Comparison of ENCODE assay signal across 19 cellular contexts in genomic region chr17:36088559-36089376, GRCh38. TPM values are rescaled to one million over a fixed set of nuclear protein-coding genes. Genes with fewer than 3 reads are reported as not detected.
A peak's percentile ranks its signal among the peaks of the same experiment; 100 is the strongest.
DNase-seq lines count a peak whose midpoint lies in the region; ATAC-seq, FAIRE-seq and TF ChIP-seq lines count a peak whose summit lies in the region.
"Had no signal": no experiment of that assay in that cellular context is flagged by ENCODE, and none has a peak within 500 bp of the region (broad histone marks: within the 10 kb centered on the region; RNA-seq: fewer than 3 reads in every experiment).

No MANE protein-coding gene starts in this region.

- peak overlapping the region; percentile 86 for H3K4me3 Mint-ChIP-seq in activated B cell treated with CpG ODN at 0.5 μM for 24 hours
- H3K4me3 Mint-ChIP-seq in memory B cell: no peak overlapping the region

- H3K9me3 ChIP-seq in kidney (ENCODE audit: control insufficient read depth in 1 of 2, low read length in 2 of 2): no peaks in the 10 kb centered on the region
- H3K9me3 ChIP-seq: adrenal gland, esophagus squamous epithelium, heart right ventricle, transverse colon had no signal

- H3K9me3 Mint-ChIP-seq in activated B cell treated with CpG ODN at 0.5 μM for 24 hours: no peaks in the 10 kb centered on the region
- no peaks in the 10 kb centered on the region for H3K9me3 Mint-ChIP-seq in memory B cell
- H3K9me3 Mint-ChIP-seq: CD4-positive, alpha-beta memory T cell had no signal

- H3K27ac ChIP-seq in kidney (ENCODE audit: low read depth in 2 of 2, low read length in 2 of 2): no peak overlapping the region

- H3K36me3 Mint-ChIP-seq in activated B cell treated with CpG ODN at 0.5 μM for 24 hours (ENCODE audit: low read depth): peaks cover 9% of the 10 kb centered on the region
- no peaks in the 10 kb centered on the region for H3K36me3 Mint-ChIP-seq in memory B cell
- H3K36me3 Mint-ChIP-seq: CD4-positive, alpha-beta memory T cell had no signal

- H3K27ac Mint-ChIP-seq in activated B cell treated with CpG ODN at 0.5 μM for 24 hours (peak overlapping the region; percentile 96), memory B cell (peak overlapping the region; percentile 15)

- H3K4me1 ChIP-seq in kidney (ENCODE audit: control insufficient read depth in 1 of 2, insufficient read depth in 1 of 2, low read depth in 1 of 2, low read length in 2 of 2): no peaks in the 10 kb centered on the region
- H3K4me1 ChIP-seq: transverse colon had no signal

- CTCF ChIA-PET in activated B cell treated with CpG ODN at 0.5 μM for 24 hours (lab: Charles Lee): interaction anchor here (2.1 to 3.4 kb wide), 3 partner anchors 16 to 113 kb away, joined by 9 to 17 read pairs (median 13); no protein-coding TSS in a partner anchor

- intact Hi-C loops in activated B cell treated with CpG ODN at 0.5 μM for 24 hours (cut with micrococcal nuclease): no loop called here
- intact Hi-C loops in kidney (cut with DNase I): no loop called here

- ATAC-seq in activated B cell treated with CpG ODN at 0.5 μM for 24 hours (ENCODE audit: low read depth) (no peak), memory B cell (ENCODE audit: low read depth) (no peak), GM18873 (IDR thresholded peaks at IDR 0.05; ENCODE audit: low FRiP score, unreplicated experiment) (no peak)

- no peak overlapping the region for H3K4me3 ChIP-seq in kidney (ENCODE audit: low read length in 2 of 2)
- H3K4me3 ChIP-seq: adrenal gland, esophagus squamous epithelium, transverse colon had no signal

- no peaks in the 10 kb centered on the region for H3K36me3 ChIP-seq in kidney (ENCODE audit: control insufficient read depth in 1 of 2, insufficient read depth in 2 of 2, low read length in 2 of 2)
- H3K36me3 ChIP-seq: adrenal gland, esophagus squamous epithelium, heart right ventricle, transverse colon had no signal

- DNase-seq in CD1c-positive myeloid dendritic cell (ENCODE audit: extremely low spot score): peak; percentile 62
- DNase-seq in activated B cell treated with CpG ODN at 0.5 μM for 24 hours: no peak
- no peak for DNase-seq in memory B cell (ENCODE audit: low spot score in 2 of 2)
- DNase-seq in kidney: no peak
- DNase-seq in NCI-H1436 (lab: John Stamatoyannopoulos, UW): no peak
- DNase-seq: activated CD8-positive, alpha-beta memory T cell treated with anti-CD3 and anti-CD28 coated beads, Interleukin-2, amount 50 U/mL, for 48 hours; adrenal gland; CD4-positive, alpha-beta memory T cell; esophagus squamous epithelium; heart right ventricle; NCI-H1105; NCI-H226; transverse colon had no signal

- peaks cover 73% of the 10 kb centered on the region for H3K4me1 Mint-ChIP-seq in activated B cell treated with CpG ODN at 0.5 μM for 24 hours
- H3K4me1 Mint-ChIP-seq in memory B cell: peaks cover 27% of the 10 kb centered on the region

- no peaks in the 10 kb centered on the region for H3K27me3 Mint-ChIP-seq in activated B cell treated with CpG ODN at 0.5 μM for 24 hours
- H3K27me3 Mint-ChIP-seq in memory B cell: peaks cover 2% of the 10 kb centered on the region

- no peak for FAIRE-seq in kidney (lab: Jason Lieb, UNC)
- FAIRE-seq: H1, TTC549 had no signal

- peak; percentile 67 for TF ChIP-seq POLR2A in GM10847 (IDR thresholded peaks at IDR 0.05; ENCODE audit: extremely low read depth, insufficient read length)

- TF ChIP-seq CTCF in activated B cell treated with CpG ODN at 0.5 μM for 24 hours (IDR thresholded peaks at IDR 0.05) (no peak), kidney (IDR thresholded peaks at IDR 0.05; ENCODE audit: borderline replicate concordance, extremely low read depth, insufficient read depth) (no peak)

- H3K9ac ChIP-seq in kidney (ENCODE audit: low read length in 2 of 2): no peak overlapping the region

- POLR2A ChIA-PET in activated B cell treated with CpG ODN at 0.5 μM for 24 hours (lab: Charles Lee): interaction anchor here (2.0 to 3.0 kb wide), 3 partner anchors 39 to 65 kb away, joined by 7 to 15 read pairs (median 7); no protein-coding TSS in a partner anchor

RNA-seq across cellular contexts. Expression of gene CCL3, which starts 1.2 kb away (rescaled TPM):
- total RNA-seq in activated B cell treated with CpG ODN at 0.5 μM for 24 hours (74.4 and 74.5 TPM in 2 replicates), kidney (4.2 TPM)
- 6.6 TPM for polyA plus RNA-seq in kidney (ENCODE audit: insufficient read depth, low read depth, low replicate concordance)
- total RNA-seq: H1, pulmonary artery endothelial cell had no signal
- polyA plus RNA-seq: CD4-positive, alpha-beta memory T cell; H1 had no signal

RNA-seq across cellular contexts. Expression of gene CCL4, which starts 14.9 kb away (rescaled TPM):
- total RNA-seq in activated B cell treated with CpG ODN at 0.5 μM for 24 hours: 68.8 and 82.1 TPM in 2 replicates
- 5.1 TPM for total RNA-seq in kidney
- polyA plus RNA-seq in kidney (ENCODE audit: insufficient read depth, low read depth, low replicate concordance): 3.9 TPM
- total RNA-seq: Daoy, H1, pulmonary artery endothelial cell had no signal
- polyA plus RNA-seq: H1 had no signal

RNA-seq across cellular contexts. Expression of gene CCL18, which starts 24.7 kb away (rescaled TPM):
- total RNA-seq in activated B cell treated with CpG ODN at 0.5 μM for 24 hours: not detected in 2 replicates
- 4.5 TPM for total RNA-seq in kidney
- polyA plus RNA-seq in kidney (ENCODE audit: insufficient read depth, low read depth, low replicate concordance): not detected
- total RNA-seq: CD4-positive, alpha-beta memory T cell; Daoy; H1; pulmonary artery endothelial cell had no signal
- polyA plus RNA-seq: CD4-positive, alpha-beta memory T cell; H1 had no signal

Comparison
In these comparisons a context has a peak if more than half of its experiments do, and no peak if none do; other contexts are left out.
1. RNA of gene CCL3, which starts 1.2 kb away (total RNA-seq): 74.4 to 74.5 TPM in activated B cell treated with CpG ODN at 0.5 μM for 24 hours; 4.2 TPM in kidney (single experiment); every median in the first group is over 10 times any median in the second.
2. RNA of gene CCL4, which starts 14.9 kb away (total RNA-seq): 68.8 to 82.1 TPM in activated B cell treated with CpG ODN at 0.5 μM for 24 hours; 5.1 TPM in kidney (single experiment); every median in the first group is over 10 times any median in the second.